Comparison of ENCODE assay signal across 8 cellular contexts in genomic region chr17:60525624-60526514, GRCh38. TPM values are rescaled to one million over a fixed set of nuclear protein-coding genes. Genes with fewer than 3 reads are reported as not detected.
DNase-seq lines count a peak whose midpoint lies in the region; ATAC-seq and TF ChIP-seq lines count a peak whose summit lies in the region.

Gene APPBP2 (minus strand): TSS chr17:60526242. CDS start chr17:60525931, 311 bp downstream.

- peak within 1 kb of the TSS; percentile 97 to 98 (median 97) for H3K27ac Mint-ChIP-seq in nephron
- peak within 1 kb of the TSS; percentile 98 for H3K27ac Mint-ChIP-seq in stimulated activated naive CD8-positive, alpha-beta T cell treated with anti-CD3 and anti-CD28 coated beads, Interleukin-15, Interleukin-2, amounts not matched to agents 100 ng/mL and 50 ng/mL, for 24 hours

- H2AFZ ChIP-seq in DND-41 (ENCODE audit: low read depth, low read length): peak within 1 kb of the TSS; percentile 95
- peak within 1 kb of the TSS; percentile 98 for H2AFZ ChIP-seq in GM23248

- no peaks in the 10 kb centered on the region for H3K27me3 Mint-ChIP-seq in nephron (ENCODE audit: low read depth)
- H3K27me3 Mint-ChIP-seq in stimulated activated naive CD8-positive, alpha-beta T cell treated with anti-CD3 and anti-CD28 coated beads, Interleukin-15, Interleukin-2, amounts not matched to agents 100 ng/mL and 50 ng/mL, for 24 hours: no peaks in the 10 kb centered on the region

- peak within 1 kb of the TSS; percentile 86 for H3K9ac ChIP-seq in DND-41 (ENCODE audit: low read depth, low read length)
- peak within 1 kb of the TSS; percentile 95 for H3K9ac ChIP-seq in GM23248

- H3K4me1 ChIP-seq in DND-41 (ENCODE audit: insufficient read depth, low read length): peaks cover 36% of the 10 kb centered on the region
- H3K4me1 ChIP-seq in GM23248 (ENCODE audit: insufficient read depth): peaks cover 24% of the 10 kb centered on the region
- H3K4me1 ChIP-seq in RWPE2 (ENCODE audit: insufficient read depth, poor library complexity, severe bottlenecking): peaks cover 17% of the 10 kb centered on the region

- peaks cover 22% of the 10 kb centered on the region for H3K36me3 Mint-ChIP-seq in nephron (ENCODE audit: low read depth)
- peaks cover 2% of the 10 kb centered on the region for H3K36me3 Mint-ChIP-seq in stimulated activated naive CD8-positive, alpha-beta T cell treated with anti-CD3 and anti-CD28 coated beads, Interleukin-15, Interleukin-2, amounts not matched to agents 100 ng/mL and 50 ng/mL, for 24 hours (ENCODE audit: low read depth)

- H3K79me2 ChIP-seq in DND-41 (ENCODE audit: insufficient read depth, low read length): peaks cover 63% of the 10 kb centered on the region
- peaks cover 72% of the 10 kb centered on the region for H3K79me2 ChIP-seq in GM23248 (ENCODE audit: insufficient read depth)

- H4K20me1 ChIP-seq in DND-41 (ENCODE audit: insufficient read depth, low read length) (peaks cover 23% of the 10 kb centered on the region), GM23248 (ENCODE audit: insufficient read depth) (peaks cover 7% of the 10 kb centered on the region; the same call in 1 of the 2 replicates)

- peaks cover 10% of the 10 kb centered on the region for H3K9me3 Mint-ChIP-seq in nephron
- no peaks in the 10 kb centered on the region for H3K9me3 Mint-ChIP-seq in stimulated activated naive CD8-positive, alpha-beta T cell treated with anti-CD3 and anti-CD28 coated beads, Interleukin-15, Interleukin-2, amounts not matched to agents 100 ng/mL and 50 ng/mL, for 24 hours

- peak within 1 kb of the TSS; percentile 88 for H3K27ac ChIP-seq in DND-41 (ENCODE audit: low read length)
- peak within 1 kb of the TSS; percentile 97 for H3K27ac ChIP-seq in GM23248
- peak within 1 kb of the TSS; percentile 78 for H3K27ac ChIP-seq in RWPE2 (ENCODE audit: poor library complexity, severe bottlenecking)

- peaks cover 20% of the 10 kb centered on the region for H3K4me1 Mint-ChIP-seq in nephron
- peaks cover 41% of the 10 kb centered on the region for H3K4me1 Mint-ChIP-seq in stimulated activated naive CD8-positive, alpha-beta T cell treated with anti-CD3 and anti-CD28 coated beads, Interleukin-15, Interleukin-2, amounts not matched to agents 100 ng/mL and 50 ng/mL, for 24 hours (ENCODE audit: low read depth)

- DNase-seq in DND-41: peak; percentile 80
- peak; percentile 96 for DNase-seq in GM23248
- DNase-seq in Kasumi-1 (lab: John Stamatoyannopoulos, UW): peak; percentile 90 to 91
- peak; percentile 83 for DNase-seq in RWPE2 (ENCODE audit: low spot score)
- DNase-seq in activated effector memory CD4-positive, alpha-beta T cell treated with Interleukin-2 at 50 U/mL for 16 hours: peak; percentile 61
- DNase-seq in fibroblast of pulmonary artery (ENCODE audit: low read depth): peak; percentile 92

- H3F3A ChIP-seq in GM23248 (ENCODE audit: insufficient read depth): peaks cover 24% of the 10 kb centered on the region

- H3K36me3 ChIP-seq in DND-41 (ENCODE audit: insufficient read depth, low read length): peaks cover 7% of the 10 kb centered on the region
- no peaks in the 10 kb centered on the region for H3K36me3 ChIP-seq in GM23248 (ENCODE audit: low read depth)
- H3K36me3 ChIP-seq in RWPE2 (ENCODE audit: low read depth): peaks cover 7% of the 10 kb centered on the region; the same call in 1 of the 2 replicates

- H3K4me3 Mint-ChIP-seq in nephron: peak within 1 kb of the TSS; percentile 93 to 98 (median 93)
- peak within 1 kb of the TSS; percentile 99 for H3K4me3 Mint-ChIP-seq in stimulated activated naive CD8-positive, alpha-beta T cell treated with anti-CD3 and anti-CD28 coated beads, Interleukin-15, Interleukin-2, amounts not matched to agents 100 ng/mL and 50 ng/mL, for 24 hours

- ATAC-seq in DND-41 (ENCODE audit: insufficient read depth, low read depth) (peak; percentile 92), RWPE2 (ENCODE audit: low read depth) (peak; percentile 87)

- H3K9me2 ChIP-seq in GM23248 (ENCODE audit: insufficient read depth): no peaks in the 10 kb centered on the region

- no peaks in the 10 kb centered on the region for H3K9me3 ChIP-seq in DND-41 (ENCODE audit: insufficient read depth, low read length, severe bottlenecking)
- no peaks in the 10 kb centered on the region for H3K9me3 ChIP-seq in GM23248 (ENCODE audit: low read depth)
- H3K9me3 ChIP-seq in RWPE2 (ENCODE audit: severe bottlenecking): no peaks in the 10 kb centered on the region

- H3K27me3 ChIP-seq in DND-41 (ENCODE audit: insufficient read depth, low read length, poor library complexity): no peaks in the 10 kb centered on the region
- H3K27me3 ChIP-seq in GM23248 (replicated peaks; ENCODE audit: insufficient read depth): no peaks in the 10 kb centered on the region
- H3K27me3 ChIP-seq in RWPE2 (ENCODE audit: insufficient read depth, poor library complexity, severe bottlenecking): no peaks in the 10 kb centered on the region

- peak within 1 kb of the TSS; percentile 70 for H3K4me2 ChIP-seq in DND-41 (ENCODE audit: insufficient read depth, low read length)
- peak within 1 kb of the TSS; percentile 96 for H3K4me2 ChIP-seq in GM23248 (ENCODE audit: unreplicated experiment)

- WGBS in GM23248 (ENCODE audit: low coverage in 1 of 2, low lambda C conversion rate in 2 of 2, missing lambda C conversion rate in 2 of 2), 2 experiments: 0 to 2% methylated on average over 55 to 72 of the region's 72 CpGs

- H3K4me3 ChIP-seq in DND-41 (ENCODE audit: low read depth in 1 of 2, low read length in 2 of 2) (peak within 1 kb of the TSS; percentile 67 to 71), GM23248 (peak within 1 kb of the TSS; percentile 94), RWPE2 (ENCODE audit: severe bottlenecking) (peak within 1 kb of the TSS; percentile 94), fibroblast of pulmonary artery (replicated peaks; ENCODE audit: low read depth, low read length) (peak within 1 kb of the TSS; percentile 99)

- no peak for TF ChIP-seq CTCF in DND-41 (IDR thresholded peaks at IDR 0.05; ENCODE audit: borderline replicate concordance, extremely low read depth, low read length, poor library complexity, severe bottlenecking)
- TF ChIP-seq CTCF in RWPE2 (IDR thresholded peaks at IDR 0.05; ENCODE audit: poor library complexity, severe bottlenecking): no peak
- no peak for TF ChIP-seq CTCF in fibroblast of pulmonary artery (IDR thresholded peaks at IDR 0.05; ENCODE audit: low read length, missing control alignments)
- no peak for TF ChIP-seq CTCF in nephron (IDR thresholded peaks at IDR 0.05; ENCODE audit: unreplicated experiment in 3 of 3)

- in situ Hi-C loops in GM23248 (cut with MboI): no loop called here

RNA-seq across cellular contexts. Expression of gene APPBP2, which starts in this region (rescaled TPM):
- 30.6 and 57.5 TPM in 2 replicates for total RNA-seq in GM23248 (2014; rRNA removed; shearing (Covaris generic))
- polyA plus RNA-seq in GM23248 (2016; fragmentation: Nextera tagmentation; extraction: Ambion mirVana): 39.3 and 41.7 TPM in 2 replicates

Comparison
In these comparisons a context has a peak if more than half of its experiments do, and no peak if none do; other contexts are left out.
1. Peak in every context shown above with its lines: DNase-seq, ATAC-seq, H3K4me3 ChIP-seq and H3K27ac ChIP-seq.